Comparison of ENCODE assay signal across 16 cellular contexts in the genomic region with DNA sequence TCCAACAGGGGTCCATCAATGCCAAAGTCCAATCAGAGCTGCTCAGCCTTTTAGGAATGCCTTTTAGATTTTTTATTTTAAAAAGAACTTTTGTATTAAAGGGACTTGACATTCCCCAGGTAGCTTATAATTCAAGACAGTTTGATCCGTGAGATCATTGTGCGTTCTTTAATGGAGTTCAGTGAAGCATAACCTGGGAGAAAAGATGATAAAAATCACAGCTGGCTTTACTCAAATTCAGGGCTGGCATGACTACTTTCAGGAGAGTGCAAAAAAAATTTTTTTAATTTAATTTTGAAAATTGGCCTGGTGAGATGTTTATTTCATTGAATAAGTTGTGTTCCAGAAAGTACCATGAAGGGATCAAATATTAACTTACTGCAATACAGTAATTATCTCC.
DNase-seq lines count a peak whose midpoint lies in the region; ATAC-seq, FAIRE-seq and TF ChIP-seq lines count a peak whose summit lies in the region.
"Had no signal": no experiment of that assay in that cellular context is flagged by ENCODE, and none has a peak within 500 bp of the region (broad histone marks: within the 10 kb centered on the region; RNA-seq: fewer than 3 reads in every experiment).

No MANE protein-coding gene starts in this region.

- intact Hi-C loops in left ventricle myocardium inferior (cut with micrococcal nuclease): no loop called here
- intact Hi-C loops in cardiac septum (cut with DNase I): no loop called here
- intact Hi-C loops in kidney (cut with DNase I): no loop called here

- no peak overlapping the region for H3K4me3 ChIP-seq in left ventricle myocardium inferior
- no peak overlapping the region for H3K4me3 ChIP-seq in SK-N-SH (ENCODE audit: low read depth in 2 of 2, low read length in 1 of 2)
- no peak overlapping the region for H3K4me3 ChIP-seq in kidney (ENCODE audit: low read length in 2 of 2)
- H3K4me3 ChIP-seq: HAP-1 had no signal

- no peaks in the 10 kb centered on the region for H3F3A ChIP-seq in SK-N-SH (replicated peaks; ENCODE audit: insufficient read depth)

- WGBS in SK-N-SH (ENCODE audit: low lambda C conversion rate): 14% methylated on average over 2 of the region's 2 CpGs

- peak; percentile 56 for FAIRE-seq in kidney (lab: Jason Lieb, UNC)
- FAIRE-seq: A204.1, G401.6, GM12891 had no signal

- H3K79me2 ChIP-seq in SK-N-SH (ENCODE audit: insufficient read depth): no peaks in the 10 kb centered on the region

- 0 out of 4 replicates have a peak, but pooled peaks of 1 of the 2 experiments have one; percentile 59 for TF ChIP-seq EP300 in SK-N-SH (IDR thresholded peaks at IDR 0.05; ENCODE audit: borderline replicate concordance in 1 of 2, low read depth in 1 of 2, low read length in 1 of 2)

- H3K9me2 ChIP-seq in SK-N-SH: no peaks in the 10 kb centered on the region

- POLR2A ChIA-PET in SK-N-SH (lab: Yijun Ruan, JAX): no interaction called here

- H3K4me2 ChIP-seq in SK-N-SH: no peak overlapping the region

- no peak overlapping the region for H2AFZ ChIP-seq in SK-N-SH (ENCODE audit: low read depth)

- H3K9me3 ChIP-seq in left ventricle myocardium inferior (replicated peaks): no peaks in the 10 kb centered on the region
- H3K9me3 ChIP-seq in SK-N-SH: no peaks in the 10 kb centered on the region
- H3K9me3 ChIP-seq in kidney (ENCODE audit: control insufficient read depth in 1 of 2, low read length in 2 of 2): no peaks in the 10 kb centered on the region
- H3K9me3 ChIP-seq: HAP-1 had no signal

- H3K9ac ChIP-seq in SK-N-SH (no peak overlapping the region), kidney (ENCODE audit: low read length in 2 of 2) (no peak overlapping the region)

- CTCF ChIA-PET in SK-N-SH (lab: Yijun Ruan, JAX): no interaction called here

- H3K27me3 ChIP-seq in left ventricle myocardium inferior (ENCODE audit: low read depth) (no peaks in the 10 kb centered on the region), SK-N-SH (ENCODE audit: insufficient read depth) (no peaks in the 10 kb centered on the region)

- no peak for TF ChIP-seq RAD21 in SK-N-SH (IDR thresholded peaks at IDR 0.05; ENCODE audit: low read length)

- no peaks in the 10 kb centered on the region for H4K20me1 ChIP-seq in SK-N-SH (ENCODE audit: insufficient read depth)

- no peak for TF ChIP-seq CTCF in left ventricle myocardium inferior (IDR thresholded peaks at IDR 0.05; ENCODE audit: borderline replicate concordance)
- no peak for TF ChIP-seq CTCF in SK-N-SH (IDR thresholded peaks at IDR 0.05)
- TF ChIP-seq CTCF in kidney (IDR thresholded peaks at IDR 0.05; ENCODE audit: borderline replicate concordance, extremely low read depth, insufficient read depth): no peak

- H3K27ac ChIP-seq in left ventricle myocardium inferior (replicated peaks) (peak overlapping the region; percentile 52), SK-N-SH (ENCODE audit: low read depth in 2 of 2, low read length in 1 of 2) (peak overlapping the region in 1 of 2 experiments; percentile 50; a peak in 1 of 4 replicates), kidney (ENCODE audit: low read depth in 2 of 2, low read length in 2 of 2) (no peak overlapping the region)

- H3K4me1 ChIP-seq in left ventricle myocardium inferior (peaks cover 4% of the 10 kb centered on the region), SK-N-SH (ENCODE audit: control insufficient read depth in 1 of 2, insufficient read depth in 2 of 2, low read depth in 1 of 2, low read length in 1 of 2) (peaks cover 0 to 6% of the 10 kb centered on the region in 2 experiments; a peak in 2 of 4 replicates), kidney (ENCODE audit: control insufficient read depth in 1 of 2, insufficient read depth in 1 of 2, low read depth in 1 of 2, low read length in 2 of 2) (peaks cover 0 to 3% of the 10 kb centered on the region in 2 donors)
- H3K4me1 ChIP-seq: HAP-1 had no signal

- DNase-seq in left ventricle myocardium inferior: no peak
- DNase-seq in cardiac septum (ENCODE audit: low spot score): no peak
- DNase-seq in SK-N-SH: peak; percentile 3
- no peak for DNase-seq in kidney
- no peak for DNase-seq in SW480 (ENCODE audit: low spot score)
- DNase-seq in NCI-H128 (lab: John Stamatoyannopoulos, UW; ENCODE audit: unreplicated experiment): no peak
- DNase-seq: C1 segment of cervical spinal cord; Calu3; CD4-positive, alpha-beta T cell; DMS79; GOT3 had no signal

- no peaks in the 10 kb centered on the region for H3K36me3 ChIP-seq in left ventricle myocardium inferior
- H3K36me3 ChIP-seq in SK-N-SH (replicated peaks in 1 of 2; ENCODE audit: control insufficient read depth in 1 of 2, insufficient read depth in 2 of 2, low read length in 1 of 2): no peaks in the 10 kb centered on the region
- H3K36me3 ChIP-seq in kidney (ENCODE audit: control insufficient read depth in 1 of 2, insufficient read depth in 2 of 2, low read length in 2 of 2): no peaks in the 10 kb centered on the region
- H3K36me3 ChIP-seq: HAP-1 had no signal

- ATAC-seq in GM21390 (IDR thresholded peaks at IDR 0.05; ENCODE audit: unreplicated experiment): no peak

TF ChIP-seq in SK-N-SH, 30 proteins besides CTCF, POLR2A, EP300 and RAD21:
- TF ChIP-seq SIN3A (IDR thresholded peaks at IDR 0.05; ENCODE audit: borderline replicate concordance, low read depth, low read length) (no peak), RCOR1 (IDR thresholded peaks at IDR 0.05; ENCODE audit: low read length) (peak; percentile 11; the same call in 1 of the 2 replicates), TAF1 (IDR thresholded peaks at IDR 0.05; ENCODE audit: borderline replicate concordance, low read depth, low read length) (no peak), FOXJ3 (CRISPR knock-in tag; IDR thresholded peaks at IDR 0.05) (no peak), GATA2 (CRISPR knock-in tag; IDR thresholded peaks at IDR 0.05) (peak; percentile 68; the same call in 1 of the 2 replicates), YY1 (IDR thresholded peaks at IDR 0.05; ENCODE audit: low read depth) (no peak), SMC3 (IDR thresholded peaks at IDR 0.05; ENCODE audit: low read depth, low read length) (no peak), USF2 (IDR thresholded peaks at IDR 0.05; ENCODE audit: borderline replicate concordance, low read depth, low read length) (no peak), NFIC (IDR thresholded peaks at IDR 0.05; ENCODE audit: borderline replicate concordance) (no peak), FOXM1 (IDR thresholded peaks at IDR 0.05; ENCODE audit: low read depth) (no peak)
- TF ChIP-seq, protein P1, sequence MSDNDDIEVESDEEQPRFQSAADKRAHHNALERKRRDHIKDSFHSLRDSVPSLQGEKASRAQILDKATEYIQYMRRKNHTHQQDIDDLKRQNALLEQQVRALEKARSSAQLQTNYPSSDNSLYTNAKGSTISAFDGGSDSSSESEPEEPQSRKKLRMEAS (IDR thresholded peaks at IDR 0.05; ENCODE audit: low read depth): no peak
TF ChIP-seq in SK-N-SH: peak in this region for 2.
